ENCODE assay signal across 2 cellular contexts in the genomic region with DNA sequence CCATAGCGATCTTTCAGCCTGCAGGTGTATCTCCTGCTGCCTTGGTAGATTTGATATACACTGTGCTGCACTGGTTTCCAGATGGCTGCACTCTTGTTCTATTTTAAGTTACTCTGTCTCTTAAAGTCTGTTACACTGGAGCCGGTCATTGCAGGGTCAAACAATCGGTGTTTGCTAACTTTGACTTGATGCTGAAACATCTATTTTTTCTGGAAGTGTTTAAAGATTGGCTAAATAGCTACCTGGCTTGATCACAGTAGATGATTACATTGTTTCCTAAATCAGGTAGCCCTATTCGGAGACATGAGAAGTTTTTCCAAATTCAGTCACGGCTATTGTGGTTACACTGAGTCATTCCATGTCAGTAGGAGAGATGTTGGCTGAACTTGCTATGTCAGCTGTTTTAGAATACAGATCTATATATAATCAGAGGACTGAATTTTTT.
TF ChIP-seq lines count a peak whose summit lies in the region.

No MANE protein-coding gene starts in this region.

TF ChIP-seq in SK-N-SH treated with all-trans-retinoic acid at 6 μM for 48 hours, 23 proteins besides CTCF, POLR2A, EP300 and RAD21 (continued from another document):
- TF ChIP-seq, protein P1, sequence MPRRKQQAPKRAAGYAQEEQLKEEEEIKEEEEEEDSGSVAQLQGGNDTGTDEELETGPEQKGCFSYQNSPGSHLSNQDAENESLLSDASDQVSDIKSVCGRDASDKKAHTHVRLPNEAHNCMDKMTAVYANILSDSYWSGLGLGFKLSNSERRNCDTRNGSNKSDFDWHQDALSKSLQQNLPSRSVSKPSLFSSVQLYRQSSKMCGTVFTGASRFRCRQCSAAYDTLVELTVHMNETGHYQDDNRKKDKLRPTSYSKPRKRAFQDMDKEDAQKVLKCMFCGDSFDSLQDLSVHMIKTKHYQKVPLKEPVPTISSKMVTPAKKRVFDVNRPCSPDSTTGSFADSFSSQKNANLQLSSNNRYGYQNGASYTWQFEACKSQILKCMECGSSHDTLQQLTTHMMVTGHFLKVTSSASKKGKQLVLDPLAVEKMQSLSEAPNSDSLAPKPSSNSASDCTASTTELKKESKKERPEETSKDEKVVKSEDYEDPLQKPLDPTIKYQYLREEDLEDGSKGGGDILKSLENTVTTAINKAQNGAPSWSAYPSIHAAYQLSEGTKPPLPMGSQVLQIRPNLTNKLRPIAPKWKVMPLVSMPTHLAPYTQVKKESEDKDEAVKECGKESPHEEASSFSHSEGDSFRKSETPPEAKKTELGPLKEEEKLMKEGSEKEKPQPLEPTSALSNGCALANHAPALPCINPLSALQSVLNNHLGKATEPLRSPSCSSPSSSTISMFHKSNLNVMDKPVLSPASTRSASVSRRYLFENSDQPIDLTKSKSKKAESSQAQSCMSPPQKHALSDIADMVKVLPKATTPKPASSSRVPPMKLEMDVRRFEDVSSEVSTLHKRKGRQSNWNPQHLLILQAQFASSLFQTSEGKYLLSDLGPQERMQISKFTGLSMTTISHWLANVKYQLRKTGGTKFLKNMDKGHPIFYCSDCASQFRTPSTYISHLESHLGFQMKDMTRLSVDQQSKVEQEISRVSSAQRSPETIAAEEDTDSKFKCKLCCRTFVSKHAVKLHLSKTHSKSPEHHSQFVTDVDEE (CRISPR knock-in tag; IDR thresholded peaks at IDR 0.05) = no peak
- TF ChIP-seq SNAI2 (CRISPR knock-in tag; IDR thresholded peaks at IDR 0.05) (no peak), BACH2 (CRISPR knock-in tag; IDR thresholded peaks at IDR 0.05; ENCODE audit: borderline replicate concordance) (no peak), ISL1 (CRISPR knock-in tag; IDR thresholded peaks at IDR 0.05) (no peak), PPARA (CRISPR knock-in tag; IDR thresholded peaks at IDR 0.05; ENCODE audit: borderline replicate concordance) (no peak), ZNF70 (CRISPR knock-in tag; IDR thresholded peaks at IDR 0.05) (no peak), ZNF8 (CRISPR knock-in tag; IDR thresholded peaks at IDR 0.05) (no peak), ARNTL (CRISPR knock-in tag; IDR thresholded peaks at IDR 0.05; ENCODE audit: borderline replicate concordance, low read depth) (no peak), RARB (CRISPR knock-in tag; IDR thresholded peaks at IDR 0.05) (no peak), TOX (CRISPR knock-in tag; IDR thresholded peaks at IDR 0.05; ENCODE audit: borderline replicate concordance) (no peak), ZNF565 (CRISPR knock-in tag; conservative IDR thresholded peaks at IDR 0.05; ENCODE audit: low read depth) (no peak), ESRRG (CRISPR knock-in tag; IDR thresholded peaks at IDR 0.05) (no peak), GLIS3 (CRISPR knock-in tag; IDR thresholded peaks at IDR 0.05) (no peak), ZC3H10 (CRISPR knock-in tag; IDR thresholded peaks at IDR 0.05) (no peak)
- TF ChIP-seq, protein P2, sequence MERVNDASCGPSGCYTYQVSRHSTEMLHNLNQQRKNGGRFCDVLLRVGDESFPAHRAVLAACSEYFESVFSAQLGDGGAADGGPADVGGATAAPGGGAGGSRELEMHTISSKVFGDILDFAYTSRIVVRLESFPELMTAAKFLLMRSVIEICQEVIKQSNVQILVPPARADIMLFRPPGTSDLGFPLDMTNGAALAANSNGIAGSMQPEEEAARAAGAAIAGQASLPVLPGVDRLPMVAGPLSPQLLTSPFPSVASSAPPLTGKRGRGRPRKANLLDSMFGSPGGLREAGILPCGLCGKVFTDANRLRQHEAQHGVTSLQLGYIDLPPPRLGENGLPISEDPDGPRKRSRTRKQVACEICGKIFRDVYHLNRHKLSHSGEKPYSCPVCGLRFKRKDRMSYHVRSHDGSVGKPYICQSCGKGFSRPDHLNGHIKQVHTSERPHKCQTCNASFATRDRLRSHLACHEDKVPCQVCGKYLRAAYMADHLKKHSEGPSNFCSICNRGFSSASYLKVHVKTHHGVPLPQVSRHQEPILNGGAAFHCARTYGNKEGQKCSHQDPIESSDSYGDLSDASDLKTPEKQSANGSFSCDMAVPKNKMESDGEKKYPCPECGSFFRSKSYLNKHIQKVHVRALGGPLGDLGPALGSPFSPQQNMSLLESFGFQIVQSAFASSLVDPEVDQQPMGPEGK (CRISPR knock-in tag; IDR thresholded peaks at IDR 0.05; ENCODE audit: borderline replicate concordance) = no peak
- TF ChIP-seq, protein P3, sequence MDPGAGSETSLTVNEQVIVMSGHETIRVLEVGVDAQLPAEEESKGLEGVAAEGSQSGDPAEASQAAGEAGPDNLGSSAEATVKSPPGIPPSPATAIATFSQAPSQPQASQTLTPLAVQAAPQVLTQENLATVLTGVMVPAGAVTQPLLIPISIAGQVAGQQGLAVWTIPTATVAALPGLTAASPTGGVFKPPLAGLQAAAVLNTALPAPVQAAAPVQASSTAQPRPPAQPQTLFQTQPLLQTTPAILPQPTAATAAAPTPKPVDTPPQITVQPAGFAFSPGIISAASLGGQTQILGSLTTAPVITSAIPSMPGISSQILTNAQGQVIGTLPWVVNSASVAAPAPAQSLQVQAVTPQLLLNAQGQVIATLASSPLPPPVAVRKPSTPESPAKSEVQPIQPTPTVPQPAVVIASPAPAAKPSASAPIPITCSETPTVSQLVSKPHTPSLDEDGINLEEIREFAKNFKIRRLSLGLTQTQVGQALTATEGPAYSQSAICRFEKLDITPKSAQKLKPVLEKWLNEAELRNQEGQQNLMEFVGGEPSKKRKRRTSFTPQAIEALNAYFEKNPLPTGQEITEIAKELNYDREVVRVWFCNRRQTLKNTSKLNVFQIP (CRISPR knock-in tag; IDR thresholded peaks at IDR 0.05; ENCODE audit: borderline replicate concordance, low read depth) = no peak
- TF ChIP-seq, protein P4, sequence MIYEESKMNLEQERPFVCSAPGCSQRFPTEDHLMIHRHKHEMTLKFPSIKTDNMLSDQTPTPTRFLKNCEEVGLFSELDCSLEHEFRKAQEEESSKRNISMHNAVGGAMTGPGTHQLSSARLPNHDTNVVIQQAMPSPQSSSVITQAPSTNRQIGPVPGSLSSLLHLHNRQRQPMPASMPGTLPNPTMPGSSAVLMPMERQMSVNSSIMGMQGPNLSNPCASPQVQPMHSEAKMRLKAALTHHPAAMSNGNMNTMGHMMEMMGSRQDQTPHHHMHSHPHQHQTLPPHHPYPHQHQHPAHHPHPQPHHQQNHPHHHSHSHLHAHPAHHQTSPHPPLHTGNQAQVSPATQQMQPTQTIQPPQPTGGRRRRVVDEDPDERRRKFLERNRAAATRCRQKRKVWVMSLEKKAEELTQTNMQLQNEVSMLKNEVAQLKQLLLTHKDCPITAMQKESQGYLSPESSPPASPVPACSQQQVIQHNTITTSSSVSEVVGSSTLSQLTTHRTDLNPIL (CRISPR knock-in tag; IDR thresholded peaks at IDR 0.05; ENCODE audit: low read depth) = no peak

TF ChIP-seq in SK-N-SH, 30 proteins besides CTCF, POLR2A, EP300 and RAD21 (continued from another document):
- TF ChIP-seq, protein P5, sequence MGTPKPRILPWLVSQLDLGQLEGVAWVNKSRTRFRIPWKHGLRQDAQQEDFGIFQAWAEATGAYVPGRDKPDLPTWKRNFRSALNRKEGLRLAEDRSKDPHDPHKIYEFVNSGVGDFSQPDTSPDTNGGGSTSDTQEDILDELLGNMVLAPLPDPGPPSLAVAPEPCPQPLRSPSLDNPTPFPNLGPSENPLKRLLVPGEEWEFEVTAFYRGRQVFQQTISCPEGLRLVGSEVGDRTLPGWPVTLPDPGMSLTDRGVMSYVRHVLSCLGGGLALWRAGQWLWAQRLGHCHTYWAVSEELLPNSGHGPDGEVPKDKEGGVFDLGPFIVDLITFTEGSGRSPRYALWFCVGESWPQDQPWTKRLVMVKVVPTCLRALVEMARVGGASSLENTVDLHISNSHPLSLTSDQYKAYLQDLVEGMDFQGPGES (IDR thresholded peaks at IDR 0.05; ENCODE audit: low read depth, low read length) = no peak
